ENCODE assay signal across 8 cellular contexts in genomic region chr13:112968910-112969691, GRCh38. TPM values are rescaled to one million over a fixed set of nuclear protein-coding genes. Genes with fewer than 3 reads are reported as not detected.
DNase-seq lines count a peak whose midpoint lies in the region; ATAC-seq and TF ChIP-seq lines count a peak whose summit lies in the region.

MCF2L (plus strand) TSS chr13:112969214; CDS start chr13:112969380, 166 bp downstream.

- intact Hi-C loops in dorsolateral prefrontal cortex (cut with DNase I), result no loop called here
- intact Hi-C loops in lower lobe of right lung (cut with DNase I), result no loop called here

- H3K9me3 ChIP-seq in lower lobe of right lung, result no peaks in the 10 kb centered on the region

- peak within 1 kb of the TSS; percentile 85 for H3K4me3 Mint-ChIP-seq in activated CD4-positive, alpha-beta T cell treated with anti-CD3 and anti-CD28 coated beads, Interleukin-2, amount 10 ng/mL, durations not matched to agents 7 days and 5 days

- peak; percentile 45 for DNase-seq in ELF-1 (ENCODE audit: low read depth, low spot score)
- DNase-seq in NCI-H146 (lab: John Stamatoyannopoulos, UW), result peak; percentile 88
- peak; percentile 49 for DNase-seq in activated CD4-positive, alpha-beta T cell treated with anti-CD3 and anti-CD28 coated beads, Interleukin-2, amount 10 ng/mL, durations not matched to agents 7 days and 5 days
- peak in 8 of 10 donors; percentile 27 to 66 (median 49) for DNase-seq in dorsolateral prefrontal cortex
- DNase-seq in lower lobe of right lung, result peak; percentile 66
- peak; percentile 5 to 45 (median 27) for DNase-seq in stimulated activated CD4-positive, alpha-beta T cell treated with anti-CD3 and anti-CD28 coated beads, TNF-alpha, amount 100 ng/mL, for 1 hour (ENCODE audit: low read depth in 3 of 3, low spot score in 1 of 3)

- peak in 30 of 56 donors; percentile 6 to 35 (median 20) for TF ChIP-seq CTCF in dorsolateral prefrontal cortex (IDR thresholded peaks at IDR 0.05 in 54 of 56, conservative IDR thresholded peaks at IDR 0.05 in 2 of 56; ENCODE audit: low read depth in 1 of 56, partially characterized antibody in 56 of 56)
- TF ChIP-seq CTCF in lower lobe of right lung (IDR thresholded peaks at IDR 0.05), result no peak

- H3K36me3 ChIP-seq in lower lobe of right lung, result no peaks in the 10 kb centered on the region

- CTCF ChIA-PET in activated CD4-positive, alpha-beta T cell treated with anti-CD3 and anti-CD28 coated beads, Interleukin-2, amount 10 ng/mL, durations not matched to agents 7 days and 5 days (lab: Charles Lee), result interaction anchor here (0.6 to 1.7 kb wide), 5 partner anchors 9 to 525 kb away, joined by 3 to 7 read pairs (median 3); no protein-coding TSS in a partner anchor

- peak within 1 kb of the TSS in 56 of 59 donors; percentile 35 to 93 (median 74) for H3K27ac ChIP-seq in dorsolateral prefrontal cortex
- peak within 1 kb of the TSS; percentile 79 for H3K27ac ChIP-seq in lower lobe of right lung

- peak within 1 kb of the TSS; percentile 84 for H3K27ac Mint-ChIP-seq in activated CD4-positive, alpha-beta T cell treated with anti-CD3 and anti-CD28 coated beads, Interleukin-2, amount 10 ng/mL, durations not matched to agents 7 days and 5 days

- H3K27me3 Mint-ChIP-seq in activated CD4-positive, alpha-beta T cell treated with anti-CD3 and anti-CD28 coated beads, Interleukin-2, amount 10 ng/mL, durations not matched to agents 7 days and 5 days, result peaks cover 22% of the 10 kb centered on the region

- ATAC-seq in lower lobe of right lung (peak; percentile 86 to 91), HG02588 (IDR thresholded peaks at IDR 0.05; ENCODE audit: unreplicated experiment) (no peak), HG03439 (IDR thresholded peaks at IDR 0.05; ENCODE audit: unreplicated experiment) (no peak)

- no peaks in the 10 kb centered on the region for H3K9me3 Mint-ChIP-seq in activated CD4-positive, alpha-beta T cell treated with anti-CD3 and anti-CD28 coated beads, Interleukin-2, amount 10 ng/mL, durations not matched to agents 7 days and 5 days

- H3K4me3 ChIP-seq in dorsolateral prefrontal cortex (peak within 1 kb of the TSS; percentile 32 to 76 (median 61)), lower lobe of right lung (peak within 1 kb of the TSS; percentile 60)

- POLR2A ChIA-PET in activated CD4-positive, alpha-beta T cell treated with anti-CD3 and anti-CD28 coated beads, Interleukin-2, amount 10 ng/mL, durations not matched to agents 7 days and 5 days (lab: Charles Lee), result no interaction called here

- H3K27me3 ChIP-seq in dorsolateral prefrontal cortex (peaks cover 0 to 29% (median 0%) of the 10 kb centered on the region in 45 donors), lower lobe of right lung (ENCODE audit: low read depth) (peaks cover 7% of the 10 kb centered on the region)

- peaks cover 15% of the 10 kb centered on the region for H3K4me1 Mint-ChIP-seq in activated CD4-positive, alpha-beta T cell treated with anti-CD3 and anti-CD28 coated beads, Interleukin-2, amount 10 ng/mL, durations not matched to agents 7 days and 5 days

- peaks cover 19% of the 10 kb centered on the region for H3K4me1 ChIP-seq in lower lobe of right lung

- peaks cover 2% of the 10 kb centered on the region for H3K36me3 Mint-ChIP-seq in activated CD4-positive, alpha-beta T cell treated with anti-CD3 and anti-CD28 coated beads, Interleukin-2, amount 10 ng/mL, durations not matched to agents 7 days and 5 days (ENCODE audit: low read depth)

RNA-seq across cellular contexts. Expression of gene MCF2L, which starts in this region (rescaled TPM):
- total RNA-seq in activated CD4-positive, alpha-beta T cell treated with anti-CD3 and anti-CD28 coated beads, Interleukin-2, amount 10 ng/mL, durations not matched to agents 7 days and 5 days, result 1 to 10 TPM; 1.2 to 1.4 TPM
- 100 to 1,000 TPM; 181 to 436 (median 311) TPM for total RNA-seq in dorsolateral prefrontal cortex
- 42.4 TPM for total RNA-seq in lower lobe of right lung

Comparison
In these comparisons a context has a peak if more than half of its experiments do, and no peak if none do; other contexts are left out.
1. RNA of gene MCF2L (total RNA-seq): 181 to 436 TPM in dorsolateral prefrontal cortex and 42.4 TPM in lower lobe of right lung (single experiment); 1.2 to 1.4 TPM in activated CD4-positive, alpha-beta T cell treated with anti-CD3 and anti-CD28 coated beads, Interleukin-2, amount 10 ng/mL, durations not matched to agents 7 days and 5 days; every median in the first group is over 10 times any median in the second.
2. DNase-seq: peak in every context shown above with its lines; median percentile 88 in NCI-H146; 66 in lower lobe of right lung; 49 in activated CD4-positive, alpha-beta T cell treated with anti-CD3 and anti-CD28 coated beads, Interleukin-2, amount 10 ng/mL, durations not matched to agents 7 days and 5 days; 49 in dorsolateral prefrontal cortex; 45 in ELF-1; 27 in stimulated activated CD4-positive, alpha-beta T cell treated with anti-CD3 and anti-CD28 coated beads, TNF-alpha, amount 100 ng/mL, for 1 hour.
3. ATAC-seq: peak in lower lobe of right lung (2 of 2); none in HG02588 (single experiment) and HG03439 (single experiment).